Comparison of ENCODE assay signal across 29 cellular contexts in the genomic region with DNA sequence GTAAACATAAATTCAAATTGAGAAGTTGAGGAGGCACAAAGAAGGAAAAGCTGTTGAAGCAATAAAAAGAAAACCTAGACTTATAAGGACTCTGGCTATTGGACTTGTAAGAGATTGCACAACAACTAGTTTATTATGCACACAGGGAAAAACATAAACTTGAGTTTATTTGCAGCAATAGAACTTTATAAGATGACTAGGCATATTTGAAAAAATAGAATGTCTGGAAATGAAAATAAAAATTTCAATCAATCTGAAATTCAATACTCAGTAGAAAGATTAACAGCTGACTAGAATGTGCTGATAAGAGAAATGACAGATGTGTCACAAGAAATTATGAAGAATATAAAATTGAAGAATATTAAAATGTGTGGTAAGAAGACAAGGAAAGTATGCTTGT.
"Had no signal": no experiment of that assay in that cellular context is flagged by ENCODE, and none has a peak within 500 bp of the region (broad histone marks: within the 10 kb centered on the region; RNA-seq: fewer than 3 reads in every experiment).

No MANE protein-coding gene starts in this region.

- H3K4me1 ChIP-seq: foreskin keratinocyte, gastrocnemius medialis, heart left ventricle had no signal

- H3K36me3 ChIP-seq: brain microvascular endothelial cell, gastrocnemius medialis, heart left ventricle had no signal

- ATAC-seq: activated CD4-positive, alpha-beta T cell treated with anti-CD3 and anti-CD28 coated beads for 36 hours; activated CD8-positive, alpha-beta memory T cell treated with anti-CD3 and anti-CD28 coated beads, Interleukin-2, amount 10 ng/mL, durations not matched to agents 7 days and 5 days; activated CD8-positive, alpha-beta T cell treated with anti-CD3 and anti-CD28 coated beads, Interleukin-2, amount 10 ng/mL, durations not matched to agents 7 days and 5 days; activated naive CD8-positive, alpha-beta T cell treated with anti-CD3 and anti-CD28 coated beads, Interleukin-2, amount 50 U/mL, for 24 hours; esophagus mucosa; foreskin keratinocyte; gastrocnemius medialis; heart left ventricle had no signal

- H3K27ac ChIP-seq: brain microvascular endothelial cell, coronary artery, dorsolateral prefrontal cortex, foreskin keratinocyte, gastrocnemius medialis, heart left ventricle had no signal

- DNase-seq: activated CD4-positive, alpha-beta memory T cell treated with anti-CD3 and anti-CD28 coated beads for 36 hours; activated CD4-positive, alpha-beta T cell treated with anti-CD3 and anti-CD28 coated beads for 36 hours; activated CD4-positive, alpha-beta T cell treated with anti-CD3 and anti-CD28 coated beads, Interleukin-2, amount 10 ng/mL, durations not matched to agents 24 days and 14 days; activated CD4-positive, CD25-positive, alpha-beta regulatory T cell; activated CD4-positive, CD25-positive, alpha-beta regulatory T cell treated with anti-CD3 and anti-CD28 coated beads, Interleukin-2, amount 50 U/mL, for 72 hours; activated CD8-positive, alpha-beta memory T cell treated with anti-CD3 and anti-CD28 coated beads, Interleukin-2, amount 10 ng/mL, durations not matched to agents 7 days and 5 days; activated CD8-positive, alpha-beta memory T cell treated with anti-CD3 and anti-CD28 coated beads, Interleukin-2, amount 50 U/mL, for 4 hours; activated CD8-positive, alpha-beta T cell treated with anti-CD3 and anti-CD28 coated beads, Interleukin-2, amount 10 ng/mL, durations not matched to agents 7 days and 5 days; activated effector memory CD4-positive, alpha-beta T cell treated with anti-CD3 and anti-CD28 coated beads, Interleukin-2, amount 50 U/mL, for 16 hours; activated naive CD4-positive, alpha-beta T cell treated with anti-CD3 and anti-CD28 coated beads for 36 hours; activated naive CD8-positive, alpha-beta T cell treated with anti-CD3 and anti-CD28 coated beads for 36 hours; activated naive CD8-positive, alpha-beta T cell treated with anti-CD3 and anti-CD28 coated beads, Interleukin-2, amount 50 U/mL, for 24 hours; activated T-cell treated with anti-CD3 and anti-CD28 coated beads, Interleukin-2, amount 50 U/mL, for 1 hour; activated T-cell treated with anti-CD3 and anti-CD28 coated beads, Interleukin-2, amount 50 U/mL, for 48 hours; anterior cingulate cortex; brain microvascular endothelial cell; dorsolateral prefrontal cortex; effector memory CD4-positive, alpha-beta T cell; endodermal cell; foreskin keratinocyte; gastrocnemius medialis; glutamatergic neuron; heart left ventricle; hypothalamus; T1000 had no signal

- H3K4me3 ChIP-seq: coronary artery, dorsolateral prefrontal cortex, gastrocnemius medialis, heart left ventricle had no signal

- H3K9me3 ChIP-seq: gastrocnemius medialis, heart left ventricle had no signal

- FAIRE-seq: astrocyte, bronchial epithelial cell had no signal

- H3K27me3 ChIP-seq: brain microvascular endothelial cell, dorsolateral prefrontal cortex, foreskin keratinocyte, gastrocnemius medialis, heart left ventricle had no signal
